In genomic region chr5:177588413-177588909, GRCh38 we compare ENCODE assay signal across 29 cellular contexts. TPM values are rescaled to one million over a fixed set of nuclear protein-coding genes. Genes with fewer than 3 reads are reported as not detected.
A peak's percentile ranks its signal among the peaks of the same experiment; 100 is the strongest.
DNase-seq lines count a peak whose midpoint lies in the region; TF ChIP-seq lines count a peak whose summit lies in the region.
"Had no signal": no experiment of that assay in that cellular context is flagged by ENCODE, and none has a peak within 500 bp of the region (broad histone marks: within the 10 kb centered on the region; RNA-seq: fewer than 3 reads in every experiment).

No MANE protein-coding gene starts in this region.

- no peak overlapping the region for H3K4me3 ChIP-seq in spleen
- H3K4me3 ChIP-seq: BLaER1, colonic mucosa, heart left ventricle, lower lobe of right lung, upper lobe of right lung had no signal

- no peak for TF ChIP-seq POLR2A in spleen (IDR thresholded peaks at IDR 0.05)

- peak; percentile 57 for DNase-seq in activated CD8-positive, alpha-beta memory T cell treated with anti-CD3 and anti-CD28 coated beads for 24 hours
- DNase-seq in activated CD8-positive, alpha-beta memory T cell treated with anti-CD3 and anti-CD28 coated beads, Interleukin-2, amount 50 U/mL, for 4 hours: no peak
- DNase-seq in NCI-H146 (lab: John Stamatoyannopoulos, UW): peak; percentile 50
- DNase-seq in chondrocyte (ENCODE audit: low spot score): peak; percentile 34
- peak; percentile 42 for DNase-seq in spleen
- no peak for DNase-seq in HUDEP-2 (lab: John Stamatoyannopoulos, UW; ENCODE audit: unreplicated experiment in 76 of 76)
- DNase-seq in amniotic stem cell (lab: John Stamatoyannopoulos, UW): no peak
- no peak for DNase-seq in NCI-H1694 (lab: John Stamatoyannopoulos, UW)
- DNase-seq: activated naive CD4-positive, alpha-beta T cell treated with anti-CD3 and anti-CD28 coated beads, Interleukin-2, amount 10 ng/mL, durations not matched to agents 7 days and 5 days; activated T-cell treated with anti-CD3 and anti-CD28 coated beads, Interleukin-2, amount 50 U/mL, for 72 hours; anterior cingulate cortex; colonic mucosa; DND-41; effector memory CD4-positive, alpha-beta T cell; foreskin fibroblast; HCEC 1CT; heart left ventricle; Karpas-422; lower lobe of right lung; natural killer cell; NCI-H187 treated with DMSO at 0.1 percent for 48 hours; NCI-H446 treated with DMSO at 0.1 percent for 48 hours; retina; Right ventricle myocardium superior; small intestine; stimulated activated CD4-positive, alpha-beta T cell treated with anti-CD3 and anti-CD28 coated beads, Interleukin-2, amount 100 ng/mL, for 24 hours; substantia nigra; upper lobe of right lung had no signal

- H3K27me3 Mint-ChIP-seq in chondrocyte (ENCODE audit: low read depth): peaks cover 46% of the 10 kb centered on the region

- H3K9me3 Mint-ChIP-seq in chondrocyte (ENCODE audit: low read depth): no peaks in the 10 kb centered on the region
- H3K9me3 Mint-ChIP-seq: activated naive CD4-positive, alpha-beta T cell treated with anti-CD3 and anti-CD28 coated beads, Interleukin-2, amount 10 ng/mL, durations not matched to agents 7 days and 5 days; natural killer cell had no signal

- H3K27me3 ChIP-seq in spleen (replicated peaks in 1 of 7): peaks cover 0 to 10% (median 0%) of the 10 kb centered on the region in 7 donors
- H3K27me3 ChIP-seq: BLaER1, colonic mucosa had no signal

- H3K4me3 Mint-ChIP-seq in chondrocyte (ENCODE audit: unreplicated experiment): no peak overlapping the region
- H3K4me3 Mint-ChIP-seq: activated naive CD4-positive, alpha-beta T cell treated with anti-CD3 and anti-CD28 coated beads, Interleukin-2, amount 10 ng/mL, durations not matched to agents 7 days and 5 days; activated T-cell treated with anti-CD3 and anti-CD28 coated beads, Interleukin-2, amount 50 U/mL, for 72 hours; natural killer cell had no signal

- peaks cover 4 to 34% (median 22%) of the 10 kb centered on the region in 6 donors for H3K4me1 ChIP-seq in spleen

- WGBS in spleen, 5 donors: 57 to 63% (median 60%) methylated on average over 12 to 13 of the region's 13 CpGs

- no peak overlapping the region for H3K27ac Mint-ChIP-seq in chondrocyte (ENCODE audit: unreplicated experiment)
- H3K27ac Mint-ChIP-seq: activated naive CD4-positive, alpha-beta T cell treated with anti-CD3 and anti-CD28 coated beads, Interleukin-2, amount 10 ng/mL, durations not matched to agents 7 days and 5 days; activated T-cell treated with anti-CD3 and anti-CD28 coated beads, Interleukin-2, amount 50 U/mL, for 72 hours; natural killer cell had no signal

- intact Hi-C loops in spleen (cut with DNase I; ENCODE audit: low total_unique reads): no loop called here

- H3K36me3 ChIP-seq in spleen: peaks cover 0 to 4% (median 3%) of the 10 kb centered on the region in 6 donors

- TF ChIP-seq CTCF in chondrocyte (IDR thresholded peaks at IDR 0.05) (no peak), spleen (IDR thresholded peaks at IDR 0.05 in 8 of 11, conservative IDR thresholded peaks at IDR 0.05 in 3 of 11) (no peak)

- no peak overlapping the region for H3K27ac ChIP-seq in spleen
- H3K27ac ChIP-seq: BLaER1, colonic mucosa, heart left ventricle, lower lobe of right lung, upper lobe of right lung had no signal

- peaks cover 13% of the 10 kb centered on the region for H3K4me1 Mint-ChIP-seq in chondrocyte (ENCODE audit: low read depth)

- peaks cover 4% of the 10 kb centered on the region for H3K36me3 Mint-ChIP-seq in chondrocyte (ENCODE audit: low read depth)
- H3K36me3 Mint-ChIP-seq: natural killer cell had no signal

- H3K9me3 ChIP-seq in spleen: no peaks in the 10 kb centered on the region
- H3K9me3 ChIP-seq: BLaER1, colonic mucosa, heart left ventricle, lower lobe of right lung, upper lobe of right lung had no signal

RNA-seq across cellular contexts. Expression of gene TMED9, which starts 3.5 kb away (rescaled TPM):
- total RNA-seq in chondrocyte (290 to 299 TPM (median 293 TPM) in 3 replicates), spleen (100 to 1,000 TPM in 4 of 7 donors, 10 to 100 TPM in 3; 72.0 to 126 (median 110) TPM)
- polyA plus RNA-seq in spleen: 10 to 100 TPM; 52.6 to 96.9 (median 91.9) TPM

RNA-seq across cellular contexts. Expression of gene B4GALT7, which starts 11.5 kb away (rescaled TPM):
- total RNA-seq in chondrocyte (41.4 to 54.4 TPM (median 43.9 TPM) in 3 replicates), spleen (10 to 100 TPM; 26.8 to 35.6 (median 32.5) TPM)
- 10 to 100 TPM; 22.7 to 43.8 (median 37.4) TPM for polyA plus RNA-seq in spleen

RNA-seq across cellular contexts. Expression of gene FAM193B, which starts 34.1 kb away (rescaled TPM):
- total RNA-seq in chondrocyte: 75.2 to 85.9 TPM (median 79.1 TPM) in 3 replicates
- total RNA-seq in spleen: 100 to 1,000 TPM in 5 of 7 donors, 10 to 100 TPM in 2; 86.9 to 155 (median 116) TPM
- polyA plus RNA-seq in spleen: 100 to 1,000 TPM; 145 to 364 (median 348) TPM

Comparison
In these comparisons a context has a peak if more than half of its experiments do, and no peak if none do; other contexts are left out.
1. DNase-seq: peak in activated CD8-positive, alpha-beta memory T cell treated with anti-CD3 and anti-CD28 coated beads for 24 hours (single experiment), NCI-H146 (single experiment), chondrocyte (single experiment) and spleen (single experiment); none in activated CD8-positive, alpha-beta memory T cell treated with anti-CD3 and anti-CD28 coated beads, Interleukin-2, amount 50 U/mL, for 4 hours (single experiment), HUDEP-2 (0 of 76), amniotic stem cell (single experiment) and NCI-H1694 (single experiment).